Comparison of ENCODE assay signal across 27 cellular contexts in genomic region chr16:47716571-47716970, GRCh38.
"Had no signal": no experiment of that assay in that cellular context is flagged by ENCODE, and none has a peak within 500 bp of the region (broad histone marks: within the 10 kb centered on the region; RNA-seq: fewer than 3 reads in every experiment).

No MANE protein-coding gene starts in this region.

- H3K9me3 ChIP-seq: esophagus squamous epithelium, heart right ventricle, lower lobe of right lung, sigmoid colon, testis had no signal

- FAIRE-seq: colon, endothelial cell of umbilical vein, kidney had no signal

- H3K27ac Mint-ChIP-seq: activated CD4-positive, alpha-beta T cell treated with anti-CD3 and anti-CD28 coated beads, Interleukin-2, amount 10 ng/mL, durations not matched to agents 7 days and 5 days; activated naive CD4-positive, alpha-beta T cell treated with anti-CD3 and anti-CD28 coated beads, Interleukin-2, amount 50 U/mL, for 24 hours; naive thymus-derived CD4-positive, alpha-beta T cell; T-cell; T-helper 2 cell treated with Interferon-gamma antibody and Interleukin-4, amounts not matched to agents 5 μg/mL and 100 μg/mL, for 36 hours; type B pancreatic cell had no signal

- DNase-seq: activated CD4-positive, alpha-beta T cell treated with anti-CD3 and anti-CD28 coated beads, Interleukin-2, amount 10 ng/mL, durations not matched to agents 7 days and 5 days; activated CD4-positive, CD25-positive, alpha-beta regulatory T cell treated with anti-CD3 and anti-CD28 coated beads, Interleukin-2, amount 50 U/mL, for 72 hours; activated gamma-delta T cell treated with Interleukin-2 at 50 U/mL for 16 hours; activated T-cell treated with anti-CD3 and anti-CD28 coated beads, Interleukin-2, amount 50 U/mL, for 1 hour; aorta; effector memory CD4-positive, alpha-beta T cell; esophagus squamous epithelium; heart right ventricle; kidney; lower lobe of right lung; naive thymus-derived CD4-positive, alpha-beta T cell; posterior cingulate gyrus; sigmoid colon; stimulated activated CD4-positive, alpha-beta T cell treated with anti-CD3 and anti-CD28 coated beads, Interleukin-15, amount 100 ng/mL, for 24 hours; stimulated activated CD8-positive, alpha-beta memory T cell treated with anti-CD3 and anti-CD28 coated beads, Interleukin-4, amount 100 ng/mL, for 48 hours; stimulated activated naive CD4-positive, alpha-beta T cell; T-cell; testis had no signal

- H3K4me1 Mint-ChIP-seq: activated naive CD4-positive, alpha-beta T cell treated with anti-CD3 and anti-CD28 coated beads, Interleukin-2, amount 50 U/mL, for 24 hours; central memory CD8-positive, alpha-beta T cell had no signal

- H3K4me3 Mint-ChIP-seq: activated CD4-positive, alpha-beta T cell treated with anti-CD3 and anti-CD28 coated beads, Interleukin-2, amount 10 ng/mL, durations not matched to agents 7 days and 5 days; activated naive CD4-positive, alpha-beta T cell treated with anti-CD3 and anti-CD28 coated beads, Interleukin-2, amount 50 U/mL, for 24 hours; central memory CD8-positive, alpha-beta T cell; naive thymus-derived CD4-positive, alpha-beta T cell; neural crest cell; T-cell; T-helper 2 cell treated with Interferon-gamma antibody and Interleukin-4, amounts not matched to agents 5 μg/mL and 100 μg/mL, for 36 hours; type B pancreatic cell had no signal

- H3K36me3 ChIP-seq: esophagus squamous epithelium, heart right ventricle, lower lobe of right lung, sigmoid colon, WERI-Rb-1 had no signal

- H3K9me3 Mint-ChIP-seq: activated CD4-positive, alpha-beta T cell treated with anti-CD3 and anti-CD28 coated beads, Interleukin-2, amount 10 ng/mL, durations not matched to agents 7 days and 5 days; central memory CD8-positive, alpha-beta T cell; T-cell; T-helper 2 cell treated with Interferon-gamma antibody and Interleukin-4, amounts not matched to agents 5 μg/mL and 100 μg/mL, for 36 hours; type B pancreatic cell had no signal

- H3K27me3 ChIP-seq: esophagus squamous epithelium, sigmoid colon, testis had no signal

- H3K4me1 ChIP-seq: esophagus squamous epithelium, lower lobe of right lung, testis had no signal

- H3K36me3 Mint-ChIP-seq: activated naive CD4-positive, alpha-beta T cell treated with anti-CD3 and anti-CD28 coated beads, Interleukin-2, amount 50 U/mL, for 24 hours; naive thymus-derived CD4-positive, alpha-beta T cell; T-cell; type B pancreatic cell had no signal

- H3K4me2 ChIP-seq: smooth muscle cell had no signal

- H3K27me3 Mint-ChIP-seq: activated CD4-positive, alpha-beta T cell treated with anti-CD3 and anti-CD28 coated beads, Interleukin-2, amount 10 ng/mL, durations not matched to agents 7 days and 5 days had no signal

- ATAC-seq: heart right ventricle; naive thymus-derived CD4-positive, alpha-beta T cell; T-cell had no signal

- H3K27ac ChIP-seq: esophagus squamous epithelium, heart right ventricle, lower lobe of right lung, sigmoid colon, testis, WERI-Rb-1 had no signal

- H3K4me3 ChIP-seq: esophagus squamous epithelium, heart right ventricle, lower lobe of right lung, sigmoid colon, smooth muscle cell, testis had no signal
